Comparison of ENCODE assay signal across 16 cellular contexts in the genomic region with DNA sequence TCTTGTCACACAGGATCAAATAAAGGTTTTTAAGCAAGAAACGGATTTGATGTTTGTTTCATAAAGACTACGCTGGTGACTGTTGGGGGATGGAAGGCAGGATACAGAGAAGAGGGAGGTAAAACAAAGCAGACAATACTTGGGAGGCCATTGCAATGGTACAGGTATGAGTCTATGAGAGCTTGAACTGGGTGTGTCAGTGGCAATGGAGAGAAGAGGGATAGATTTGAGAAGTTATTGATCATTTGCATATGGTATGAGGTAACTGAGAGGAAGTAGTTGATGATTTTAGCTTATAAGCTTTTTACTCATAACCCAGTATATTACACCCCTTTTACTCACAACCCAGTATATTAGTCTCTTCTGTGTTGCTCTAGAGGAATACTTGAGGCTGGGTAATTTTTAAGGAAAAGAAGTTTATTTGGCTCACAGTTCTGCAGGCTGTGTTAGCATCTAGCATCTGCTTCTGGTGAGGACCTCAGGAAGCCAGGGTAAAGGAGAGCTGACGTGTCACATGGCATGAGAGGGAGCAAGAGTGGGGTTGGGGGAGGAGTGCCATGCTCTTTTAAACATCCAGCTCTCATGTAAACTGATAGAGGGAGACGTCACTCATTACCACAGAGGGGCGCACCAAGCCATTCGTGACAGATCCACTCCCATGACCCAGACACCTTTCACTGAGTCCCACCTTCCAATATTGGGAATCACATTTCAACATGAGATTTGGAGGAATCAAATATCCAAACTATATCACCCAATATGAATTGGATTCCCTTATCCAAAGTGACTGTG.
DNase-seq lines count a peak whose midpoint lies in the region; ATAC-seq and TF ChIP-seq lines count a peak whose summit lies in the region.
"Had no signal": no experiment of that assay in that cellular context is flagged by ENCODE, and none has a peak within 500 bp of the region (broad histone marks: within the 10 kb centered on the region; RNA-seq: fewer than 3 reads in every experiment).

No MANE protein-coding gene starts in this region.

- peaks cover 0 to 54% (median 0%) of the 10 kb centered on the region in 3 donors for H3K36me3 ChIP-seq in tibial nerve

- CTCF ChIA-PET in activated CD8-positive, alpha-beta T cell treated with anti-CD3 and anti-CD28 coated beads for 36 hours (lab: Charles Lee), result no interaction called here
- CTCF ChIA-PET in activated CD8-positive, alpha-beta T cell treated with anti-CD3 and anti-CD28 coated beads, Interleukin-2, amount 10 ng/mL, durations not matched to agents 7 days and 5 days (lab: Charles Lee), result interaction anchor here (0.6 kb wide), 1 partner anchor 9 kb away, joined by 3 read pairs; no protein-coding TSS in a partner anchor

- H3K4me3 Mint-ChIP-seq in activated CD8-positive, alpha-beta T cell treated with anti-CD3 and anti-CD28 coated beads for 36 hours, result no peak overlapping the region
- no peak overlapping the region for H3K4me3 Mint-ChIP-seq in activated CD8-positive, alpha-beta T cell treated with anti-CD3 and anti-CD28 coated beads, Interleukin-2, amount 10 ng/mL, durations not matched to agents 7 days and 5 days
- H3K4me3 Mint-ChIP-seq in activated T-helper 17 cell treated with anti-CD3 and anti-CD28 coated beads, Interleukin-2, amount 50 U/mL, for 72 hours, result no peak overlapping the region
- no peak overlapping the region for H3K4me3 Mint-ChIP-seq in nephron progenitor cell

- H3K4me3 ChIP-seq in tibial nerve, result no peak overlapping the region

- TF ChIP-seq CTCF in activated CD8-positive, alpha-beta T cell treated with anti-CD3 and anti-CD28 coated beads for 36 hours (IDR thresholded peaks at IDR 0.05), result no peak
- no peak for TF ChIP-seq CTCF in nephron progenitor cell (IDR thresholded peaks at IDR 0.05)
- TF ChIP-seq CTCF in tibial nerve (IDR thresholded peaks at IDR 0.05), result no peak

- ATAC-seq in activated CD8-positive, alpha-beta T cell treated with anti-CD3 and anti-CD28 coated beads for 36 hours, result peak; percentile 20
- ATAC-seq in activated CD8-positive, alpha-beta T cell treated with anti-CD3 and anti-CD28 coated beads, Interleukin-2, amount 10 ng/mL, durations not matched to agents 7 days and 5 days, result no peak
- ATAC-seq in activated T-helper 17 cell treated with anti-CD3 and anti-CD28 coated beads, Interleukin-2, amount 50 U/mL, for 72 hours (replicated peaks), result peak; percentile 43
- no peak for ATAC-seq in SK-N-SH treated with all-trans-retinoic acid at 6 μM for 48 hours

- H3K27ac ChIP-seq in tibial nerve, result no peak overlapping the region
- H3K27ac ChIP-seq: C4-2B had no signal

- H3K4me1 Mint-ChIP-seq in activated CD8-positive, alpha-beta T cell treated with anti-CD3 and anti-CD28 coated beads for 36 hours (ENCODE audit: low read depth), result peaks cover 13% of the 10 kb centered on the region
- peaks cover 11% of the 10 kb centered on the region for H3K4me1 Mint-ChIP-seq in activated CD8-positive, alpha-beta T cell treated with anti-CD3 and anti-CD28 coated beads, Interleukin-2, amount 10 ng/mL, durations not matched to agents 7 days and 5 days (ENCODE audit: low read depth)
- no peaks in the 10 kb centered on the region for H3K4me1 Mint-ChIP-seq in activated T-helper 17 cell treated with anti-CD3 and anti-CD28 coated beads, Interleukin-2, amount 50 U/mL, for 72 hours
- H3K4me1 Mint-ChIP-seq in nephron progenitor cell, result peaks cover 14% of the 10 kb centered on the region

- 91 to 96% methylated on average over 6 of the region's 6 CpGs for WGBS in tibial nerve, 2 donors

- no peak overlapping the region for H3K27ac Mint-ChIP-seq in activated CD8-positive, alpha-beta T cell treated with anti-CD3 and anti-CD28 coated beads for 36 hours
- no peak overlapping the region for H3K27ac Mint-ChIP-seq in activated CD8-positive, alpha-beta T cell treated with anti-CD3 and anti-CD28 coated beads, Interleukin-2, amount 10 ng/mL, durations not matched to agents 7 days and 5 days
- no peak overlapping the region for H3K27ac Mint-ChIP-seq in activated T-helper 17 cell treated with anti-CD3 and anti-CD28 coated beads, Interleukin-2, amount 50 U/mL, for 72 hours
- H3K27ac Mint-ChIP-seq in nephron progenitor cell, result peak overlapping the region; percentile 70

- peak; percentile 3 for DNase-seq in activated CD8-positive, alpha-beta T cell treated with anti-CD3 and anti-CD28 coated beads for 36 hours
- no peak for DNase-seq in activated CD8-positive, alpha-beta T cell treated with anti-CD3 and anti-CD28 coated beads, Interleukin-2, amount 10 ng/mL, durations not matched to agents 7 days and 5 days
- DNase-seq in nephron progenitor cell, result no peak
- DNase-seq in tibial nerve (ENCODE audit: low spot score in 2 of 2), result no peak
- no peak for DNase-seq in OCI-M1 (lab: John Stamatoyannopoulos, UW)
- DNase-seq: Caco-2, KG1, MM.1S, NCI-H1105, NCI-H187, NCI-H446 treated with DMSO at 0.1 percent for 48 hours, SIG-M5 had no signal

- no peaks in the 10 kb centered on the region for H3K4me1 ChIP-seq in tibial nerve

- TF ChIP-seq RAD21 in Ishikawa (IDR thresholded peaks at IDR 0.05; ENCODE audit: low read depth), result peak; percentile 3; the same call in 1 of the 2 replicates

- intact Hi-C loops in activated CD8-positive, alpha-beta T cell treated with anti-CD3 and anti-CD28 coated beads for 36 hours (cut with micrococcal nuclease), result no loop called here

- no peaks in the 10 kb centered on the region for H3K9me3 ChIP-seq in tibial nerve
- H3K9me3 ChIP-seq: Caco-2 had no signal

- no peaks in the 10 kb centered on the region for H3K27me3 ChIP-seq in tibial nerve

- H3K9me3 Mint-ChIP-seq in activated CD8-positive, alpha-beta T cell treated with anti-CD3 and anti-CD28 coated beads for 36 hours, result no peaks in the 10 kb centered on the region
- H3K9me3 Mint-ChIP-seq in activated CD8-positive, alpha-beta T cell treated with anti-CD3 and anti-CD28 coated beads, Interleukin-2, amount 10 ng/mL, durations not matched to agents 7 days and 5 days (ENCODE audit: insufficient read depth), result no peaks in the 10 kb centered on the region
- no peaks in the 10 kb centered on the region for H3K9me3 Mint-ChIP-seq in activated T-helper 17 cell treated with anti-CD3 and anti-CD28 coated beads, Interleukin-2, amount 50 U/mL, for 72 hours
- H3K9me3 Mint-ChIP-seq in nephron progenitor cell, result no peaks in the 10 kb centered on the region

- no peaks in the 10 kb centered on the region for H3K27me3 Mint-ChIP-seq in activated CD8-positive, alpha-beta T cell treated with anti-CD3 and anti-CD28 coated beads for 36 hours
- H3K27me3 Mint-ChIP-seq in activated CD8-positive, alpha-beta T cell treated with anti-CD3 and anti-CD28 coated beads, Interleukin-2, amount 10 ng/mL, durations not matched to agents 7 days and 5 days (ENCODE audit: low read depth), result no peaks in the 10 kb centered on the region
- H3K27me3 Mint-ChIP-seq in activated T-helper 17 cell treated with anti-CD3 and anti-CD28 coated beads, Interleukin-2, amount 50 U/mL, for 72 hours, result no peaks in the 10 kb centered on the region
- H3K27me3 Mint-ChIP-seq in nephron progenitor cell (ENCODE audit: low read depth, poor library complexity), result no peaks in the 10 kb centered on the region

- peaks cover 25% of the 10 kb centered on the region for H3K36me3 Mint-ChIP-seq in activated CD8-positive, alpha-beta T cell treated with anti-CD3 and anti-CD28 coated beads for 36 hours (ENCODE audit: low read depth)
- peaks cover 29% of the 10 kb centered on the region for H3K36me3 Mint-ChIP-seq in activated CD8-positive, alpha-beta T cell treated with anti-CD3 and anti-CD28 coated beads, Interleukin-2, amount 10 ng/mL, durations not matched to agents 7 days and 5 days (ENCODE audit: low read depth)
- H3K36me3 Mint-ChIP-seq in activated T-helper 17 cell treated with anti-CD3 and anti-CD28 coated beads, Interleukin-2, amount 50 U/mL, for 72 hours (ENCODE audit: low read depth), result peaks cover 74% of the 10 kb centered on the region
- peaks cover 53% of the 10 kb centered on the region for H3K36me3 Mint-ChIP-seq in nephron progenitor cell (ENCODE audit: low read depth)

- POLR2A ChIA-PET in activated CD8-positive, alpha-beta T cell treated with anti-CD3 and anti-CD28 coated beads for 36 hours (lab: Charles Lee), result no interaction called here
- POLR2A ChIA-PET in activated CD8-positive, alpha-beta T cell treated with anti-CD3 and anti-CD28 coated beads, Interleukin-2, amount 10 ng/mL, durations not matched to agents 7 days and 5 days (lab: Charles Lee), result no interaction called here

- no peak for TF ChIP-seq POLR2A in tibial nerve (IDR thresholded peaks at IDR 0.05)

- TF ChIP-seq EP300 in Ishikawa (IDR thresholded peaks at IDR 0.05; ENCODE audit: borderline replicate concordance), result no peak
- TF ChIP-seq EP300 in tibial nerve (IDR thresholded peaks at IDR 0.05), result no peak

TF ChIP-seq in Ishikawa, 13 proteins besides CTCF, POLR2A, EP300 and RAD21 (continues in another document):
- TF ChIP-seq FOXM1 (IDR thresholded peaks at IDR 0.05; ENCODE audit: borderline replicate concordance, low read depth) (no peak), TCF12 (IDR thresholded peaks at IDR 0.05; ENCODE audit: low read depth) (no peak), TEAD4 (IDR thresholded peaks at IDR 0.05) (no peak), CEBPB (IDR thresholded peaks at IDR 0.05) (no peak), YY1 (IDR thresholded peaks at IDR 0.05; ENCODE audit: low read depth) (no peak)
- TF ChIP-seq, protein P1, sequence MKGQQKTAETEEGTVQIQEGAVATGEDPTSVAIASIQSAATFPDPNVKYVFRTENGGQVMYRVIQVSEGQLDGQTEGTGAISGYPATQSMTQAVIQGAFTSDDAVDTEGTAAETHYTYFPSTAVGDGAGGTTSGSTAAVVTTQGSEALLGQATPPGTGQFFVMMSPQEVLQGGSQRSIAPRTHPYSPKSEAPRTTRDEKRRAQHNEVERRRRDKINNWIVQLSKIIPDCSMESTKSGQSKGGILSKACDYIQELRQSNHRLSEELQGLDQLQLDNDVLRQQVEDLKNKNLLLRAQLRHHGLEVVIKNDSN (IDR thresholded peaks at IDR 0.05), result no peak

TF ChIP-seq in SK-N-SH treated with all-trans-retinoic acid at 6 μM for 48 hours, 23 proteins besides CTCF, POLR2A, EP300 and RAD21 (continues in another document):
- no peak for TF ChIP-seq ZNF8 (CRISPR knock-in tag; IDR thresholded peaks at IDR 0.05)
- TF ChIP-seq BACH2 (CRISPR knock-in tag; IDR thresholded peaks at IDR 0.05; ENCODE audit: borderline replicate concordance), result no peak
- no peak for TF ChIP-seq SNAI2 (CRISPR knock-in tag; IDR thresholded peaks at IDR 0.05)
- TF ChIP-seq, protein P2, sequence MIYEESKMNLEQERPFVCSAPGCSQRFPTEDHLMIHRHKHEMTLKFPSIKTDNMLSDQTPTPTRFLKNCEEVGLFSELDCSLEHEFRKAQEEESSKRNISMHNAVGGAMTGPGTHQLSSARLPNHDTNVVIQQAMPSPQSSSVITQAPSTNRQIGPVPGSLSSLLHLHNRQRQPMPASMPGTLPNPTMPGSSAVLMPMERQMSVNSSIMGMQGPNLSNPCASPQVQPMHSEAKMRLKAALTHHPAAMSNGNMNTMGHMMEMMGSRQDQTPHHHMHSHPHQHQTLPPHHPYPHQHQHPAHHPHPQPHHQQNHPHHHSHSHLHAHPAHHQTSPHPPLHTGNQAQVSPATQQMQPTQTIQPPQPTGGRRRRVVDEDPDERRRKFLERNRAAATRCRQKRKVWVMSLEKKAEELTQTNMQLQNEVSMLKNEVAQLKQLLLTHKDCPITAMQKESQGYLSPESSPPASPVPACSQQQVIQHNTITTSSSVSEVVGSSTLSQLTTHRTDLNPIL (CRISPR knock-in tag; IDR thresholded peaks at IDR 0.05; ENCODE audit: low read depth), result no peak
- TF ChIP-seq ZNF70 (CRISPR knock-in tag; IDR thresholded peaks at IDR 0.05), result no peak
- TF ChIP-seq ZC3H10 (CRISPR knock-in tag; IDR thresholded peaks at IDR 0.05), result no peak

Comparison
In these comparisons a context has a peak if more than half of its experiments do, and no peak if none do; other contexts are left out.
1. ATAC-seq: peak in activated CD8-positive, alpha-beta T cell treated with anti-CD3 and anti-CD28 coated beads for 36 hours (single experiment) and activated T-helper 17 cell treated with anti-CD3 and anti-CD28 coated beads, Interleukin-2, amount 50 U/mL, for 72 hours (single experiment); none in activated CD8-positive, alpha-beta T cell treated with anti-CD3 and anti-CD28 coated beads, Interleukin-2, amount 10 ng/mL, durations not matched to agents 7 days and 5 days (single experiment) and SK-N-SH treated with all-trans-retinoic acid at 6 μM for 48 hours (single experiment).